Comparison of ENCODE assay signal across 8 cellular contexts in the genomic region with DNA sequence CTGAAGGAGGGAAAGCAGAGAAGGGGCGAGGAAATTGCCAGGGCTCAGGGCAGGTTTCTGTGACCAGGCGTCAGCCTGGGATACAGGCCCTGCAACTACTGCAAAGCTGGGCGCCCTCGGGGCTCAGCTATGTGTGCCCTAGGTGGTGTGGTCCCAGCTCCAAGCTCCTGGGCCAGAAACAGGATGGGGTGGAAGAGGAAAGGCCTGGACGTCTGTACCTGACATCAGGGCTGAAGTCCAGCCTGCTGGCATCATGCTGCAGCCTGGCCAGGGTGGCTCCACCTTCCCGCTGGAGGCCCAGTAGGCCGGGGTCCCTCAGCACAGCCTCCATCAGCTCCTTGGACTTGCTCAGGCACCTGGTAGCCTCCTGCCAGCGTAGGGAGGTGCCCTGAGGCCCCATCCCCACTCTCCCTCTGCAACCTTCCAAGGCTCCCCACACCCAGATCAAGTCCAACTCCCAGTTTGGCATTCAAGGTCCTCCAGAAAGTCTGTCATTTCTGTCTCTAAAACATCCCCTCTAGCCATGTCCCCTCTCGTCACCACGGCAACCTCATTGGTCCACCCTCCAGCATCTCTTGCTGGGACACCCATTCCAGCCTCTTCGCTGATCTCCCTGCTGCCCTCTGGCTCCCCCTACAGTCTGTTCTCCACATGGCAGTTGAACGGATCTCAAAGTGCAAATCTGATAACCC. TPM values are rescaled to one million over a fixed set of nuclear protein-coding genes. Genes with fewer than 3 reads are reported as not detected.
A peak's percentile ranks its signal among the peaks of the same experiment; 100 is the strongest.
DNase-seq lines count a peak whose midpoint lies in the region; ATAC-seq and TF ChIP-seq lines count a peak whose summit lies in the region.

No MANE protein-coding gene starts in this region.

- CTCF ChIA-PET in WTC11 (lab: Charles Lee): interaction anchor here (0.8 to 9.8 kb wide), 21 partner anchors 21 to 658 kb away, joined by 3 to 134 read pairs (median 9); no protein-coding TSS in a partner anchor

- peaks cover 2% of the 10 kb centered on the region; the same call in 1 of the 2 replicates for H3K4me1 Mint-ChIP-seq in WTC11
- H3K4me1 Mint-ChIP-seq in central memory CD8-positive, alpha-beta T cell: peaks cover 7% of the 10 kb centered on the region

- POLR2A ChIA-PET in WTC11 (lab: Charles Lee): no interaction called here

- H3K4me3 Mint-ChIP-seq in WTC11: no peak overlapping the region
- H3K4me3 Mint-ChIP-seq in central memory CD8-positive, alpha-beta T cell: no peak overlapping the region

- H3K36me3 Mint-ChIP-seq in WTC11: no peaks in the 10 kb centered on the region
- no peaks in the 10 kb centered on the region for H3K36me3 Mint-ChIP-seq in central memory CD8-positive, alpha-beta T cell (ENCODE audit: insufficient read depth)

- TF ChIP-seq CTCF in WTC11 (IDR thresholded peaks at IDR 0.05): peak; percentile 87

- ATAC-seq in WTC11 (peak; percentile 56), left colon (peak; percentile 75)
- ATAC-seq in central memory CD8-positive, alpha-beta T cell (replicated peaks; ENCODE audit: extremely low read depth, poor library complexity, severe bottlenecking): no peak

- H3K27ac Mint-ChIP-seq in WTC11: no peak overlapping the region
- peak overlapping the region; percentile 40 for H3K27ac Mint-ChIP-seq in central memory CD8-positive, alpha-beta T cell (ENCODE audit: low read depth)

- intact Hi-C loops in left colon (cut with DNase I, micrococcal nuclease): no loop called here

- DNase-seq in NCI-H1436 (lab: John Stamatoyannopoulos, UW) (peak; percentile 18), NCI-H1436 treated with DMSO at 0.1 percent for 48 hours (lab: John Stamatoyannopoulos, UW) (no peak), NCI-H128 (lab: John Stamatoyannopoulos, UW; ENCODE audit: unreplicated experiment) (peak; percentile 18), WTC11 (ENCODE audit: low spot score) (peak; percentile 90), left colon (peak; percentile 25 to 75), NCI-H187 (lab: John Stamatoyannopoulos, UW) (no peak)
- DNase-seq in central memory CD8-positive, alpha-beta T cell (ENCODE audit: low spot score in 2 of 2): peak; percentile 15 to 41
- DNase-seq in stimulated activated CD8-positive, alpha-beta memory T cell treated with anti-CD3 and anti-CD28 coated beads, Interleukin-12 subunit alpha, Interleukin-12 subunit beta, amount 100 ng/mL, for 1 hour (ENCODE audit: low read depth): peak; percentile 11

- no peaks in the 10 kb centered on the region for H3K9me3 Mint-ChIP-seq in WTC11
- H3K9me3 Mint-ChIP-seq in central memory CD8-positive, alpha-beta T cell: no peaks in the 10 kb centered on the region

- H3K27me3 Mint-ChIP-seq in WTC11 (ENCODE audit: low read depth): no peaks in the 10 kb centered on the region; the same call in 1 of the 2 replicates
- peaks cover 21% of the 10 kb centered on the region for H3K27me3 Mint-ChIP-seq in central memory CD8-positive, alpha-beta T cell

TF ChIP-seq in WTC11, 78 proteins besides CTCF, POLR2A, EP300 and RAD21:
- TF ChIP-seq ZNF219 (CRISPR knock-in tag; IDR thresholded peaks at IDR 0.05; ENCODE audit: borderline replicate concordance): no peak
- TF ChIP-seq USF1 (CRISPR knock-in tag; IDR thresholded peaks at IDR 0.05): no peak
- TF ChIP-seq ZNF121 (CRISPR knock-in tag; IDR thresholded peaks at IDR 0.05): no peak
- TF ChIP-seq SMAD3 (CRISPR knock-in tag; IDR thresholded peaks at IDR 0.05; ENCODE audit: borderline replicate concordance): no peak
- TF ChIP-seq EMX1 (CRISPR knock-in tag; IDR thresholded peaks at IDR 0.05): no peak
- no peak for TF ChIP-seq RORB (CRISPR knock-in tag; IDR thresholded peaks at IDR 0.05)
- TF ChIP-seq ATF1 (CRISPR knock-in tag; IDR thresholded peaks at IDR 0.05): no peak
- TF ChIP-seq, protein P1, sequence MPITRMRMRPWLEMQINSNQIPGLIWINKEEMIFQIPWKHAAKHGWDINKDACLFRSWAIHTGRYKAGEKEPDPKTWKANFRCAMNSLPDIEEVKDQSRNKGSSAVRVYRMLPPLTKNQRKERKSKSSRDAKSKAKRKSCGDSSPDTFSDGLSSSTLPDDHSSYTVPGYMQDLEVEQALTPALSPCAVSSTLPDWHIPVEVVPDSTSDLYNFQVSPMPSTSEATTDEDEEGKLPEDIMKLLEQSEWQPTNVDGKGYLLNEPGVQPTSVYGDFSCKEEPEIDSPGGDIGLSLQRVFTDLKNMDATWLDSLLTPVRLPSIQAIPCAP (CRISPR knock-in tag; IDR thresholded peaks at IDR 0.05): no peak
- TF ChIP-seq MYBL2 (CRISPR knock-in tag; IDR thresholded peaks at IDR 0.05): no peak
TF ChIP-seq in WTC11: peak in this region for 0.

RNA-seq across cellular contexts. Expression of gene KIAA1755, which starts 38.2 kb away (rescaled TPM):
- total RNA-seq in WTC11 (2021) (0.16 to 0.50 TPM (median 0.27 TPM) in 3 replicates), left colon (1 to 10 TPM in 1 of 2 donors, under 1 TPM in 1; 0.34 to 2.5 TPM)

RNA-seq across cellular contexts. Expression of gene TGM2, which starts 57.3 kb away (rescaled TPM):
- total RNA-seq in WTC11 (2021) (1.5 to 2.1 TPM (median 1.8 TPM) in 3 replicates), left colon (10 to 100 TPM; 26.9 to 33.9 TPM)

Comparison
In these comparisons a context has a peak if more than half of its experiments do, and no peak if none do; other contexts are left out.
1. DNase-seq: peak in NCI-H1436 (single experiment), NCI-H128 (single experiment), WTC11 (single experiment), central memory CD8-positive, alpha-beta T cell (2 of 2), left colon (2 of 2) and stimulated activated CD8-positive, alpha-beta memory T cell treated with anti-CD3 and anti-CD28 coated beads, Interleukin-12 subunit alpha, Interleukin-12 subunit beta, amount 100 ng/mL, for 1 hour (single experiment); none in NCI-H1436 treated with DMSO at 0.1 percent for 48 hours (single experiment) and NCI-H187 (0 of 2).